Comparison of ENCODE assay signal across 23 cellular contexts in the genomic region with DNA sequence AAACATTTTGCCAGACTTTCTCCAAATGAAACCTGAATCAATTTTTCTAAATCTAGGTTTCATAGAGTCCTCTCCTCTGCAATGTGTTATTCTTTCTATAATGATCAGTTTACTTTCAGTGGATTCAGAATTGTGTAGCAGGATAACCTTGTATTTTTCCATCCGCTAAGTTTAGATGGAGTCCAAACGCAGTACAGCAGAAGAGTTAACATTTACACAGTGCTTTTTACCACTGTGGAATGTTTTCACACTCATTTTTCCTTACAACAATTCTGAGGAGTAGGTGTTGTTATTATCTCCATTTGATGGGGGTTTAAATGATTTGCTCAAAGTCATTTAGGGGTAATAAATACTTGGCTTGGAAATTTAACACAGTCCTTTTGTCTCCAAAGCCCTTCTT. TPM values are rescaled to one million over a fixed set of nuclear protein-coding genes. Genes with fewer than 3 reads are reported as not detected.
"Had no signal": no experiment of that assay in that cellular context is flagged by ENCODE, and none has a peak within 500 bp of the region (broad histone marks: within the 10 kb centered on the region; RNA-seq: fewer than 3 reads in every experiment).

No MANE protein-coding gene starts in this region.

- H3K36me3 ChIP-seq: adrenal gland, right lobe of liver, uterus had no signal

- H3K4me3 ChIP-seq: adrenal gland, coronary artery, mucosa of descending colon, psoas muscle, right lobe of liver, stomach, tibial nerve, uterus had no signal

- H3K4me1 ChIP-seq: adrenal gland, psoas muscle, right lobe of liver, stomach, tibial nerve, uterus had no signal

- H3K27ac ChIP-seq: adrenal gland, psoas muscle, right lobe of liver, stomach, tibial nerve, uterus had no signal

- H3K27me3 ChIP-seq: adrenal gland, right lobe of liver, stomach, tibial nerve, uterus had no signal

- DNase-seq: activated CD4-positive, alpha-beta T cell treated with anti-CD3 and anti-CD28 coated beads, Interleukin-2, amount 50 U/mL, for 48 hours; activated CD4-positive, CD25-positive, alpha-beta regulatory T cell treated with anti-CD3 and anti-CD28 coated beads, Interleukin-2, amount 50 U/mL, for 72 hours; activated CD8-positive, alpha-beta memory T cell treated with anti-CD3 and anti-CD28 coated beads, Interleukin-2, amount 10 ng/mL, durations not matched to agents 7 days and 5 days; activated effector memory CD4-positive, alpha-beta T cell treated with Interleukin-2 at 50 U/mL for 16 hours; activated naive CD4-positive, alpha-beta T cell treated with anti-CD3 and anti-CD28 coated beads, Interleukin-2, amount 50 U/mL, for 16 hours; activated T-cell treated with anti-CD3 and anti-CD28 coated beads, Interleukin-2, amount 50 U/mL, for 24 hours; adrenal gland; caudate nucleus; islet precursor cell; mucosa of descending colon; psoas muscle; right lobe of liver; stimulated activated CD4-positive, alpha-beta T cell treated with anti-CD3 and anti-CD28 coated beads, Interleukin-1b, Interleukin-23, amount 100 ng/mL, for 48 hours; stomach; T-helper 1 cell; T1000; uterus had no signal

- H3K9me3 ChIP-seq: adrenal gland, mucosa of descending colon, psoas muscle, right lobe of liver, uterus had no signal

RNA-seq across cellular contexts. Expression of a gene that starts 20.7 kb away (rescaled TPM):
- total RNA-seq: activated CD8-positive, alpha-beta memory T cell treated with anti-CD3 and anti-CD28 coated beads, Interleukin-2, amount 10 ng/mL, durations not matched to agents 7 days and 5 days; adrenal gland; esophagus mucosa; lung microvascular endothelial cell; mucosa of descending colon; natural killer cell treated with Interleukin-12 subunit alpha and Interleukin-12 subunit beta and Interleukin-15 and Interleukin-18, amount 100 ng/mL, for 72 hours; omental fat pad; psoas muscle; right lobe of liver; tibial nerve had no signal
- polyA plus RNA-seq: adrenal gland, stomach had no signal
